ENCODE assay signal across 27 cellular contexts in the genomic region with DNA sequence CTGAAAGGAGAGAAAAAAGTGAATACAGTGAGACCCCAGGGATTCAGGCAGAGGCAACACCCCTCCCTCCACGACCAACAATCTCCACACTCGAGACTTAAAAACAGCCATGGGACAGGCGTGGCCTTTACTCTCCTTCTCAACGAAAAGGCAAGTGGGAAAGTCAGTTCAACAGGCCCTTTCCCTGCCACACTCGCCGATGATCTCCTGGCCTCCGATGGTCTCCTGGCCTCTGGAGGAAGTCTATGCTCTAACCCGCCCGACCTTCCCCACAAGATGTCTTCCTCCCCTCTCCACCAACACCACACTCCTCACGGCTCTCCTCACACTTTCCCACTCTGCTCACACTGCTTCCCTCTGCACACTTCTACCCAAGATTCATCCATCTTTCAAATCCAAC. TPM values are rescaled to one million over a fixed set of nuclear protein-coding genes. Genes with fewer than 3 reads are reported as not detected.
DNase-seq lines count a peak whose midpoint lies in the region; ATAC-seq, FAIRE-seq and TF ChIP-seq lines count a peak whose summit lies in the region.
"Had no signal": no experiment of that assay in that cellular context is flagged by ENCODE, and none has a peak within 500 bp of the region (broad histone marks: within the 10 kb centered on the region; RNA-seq: fewer than 3 reads in every experiment).

No MANE protein-coding gene starts in this region.

- peaks cover 15% of the 10 kb centered on the region for H3K79me2 ChIP-seq in endothelial cell of umbilical vein (ENCODE audit: control insufficient read depth, insufficient read depth, low read length)

- peaks cover 10% of the 10 kb centered on the region for H3K4me1 ChIP-seq in endothelial cell of umbilical vein (ENCODE audit: control insufficient read depth, extremely low read depth, insufficient read depth, low read length)
- H3K4me1 ChIP-seq in gastrocnemius medialis: peaks cover 0 to 18% of the 10 kb centered on the region in 2 donors
- H3K4me1 ChIP-seq in CD8-positive, alpha-beta T cell (ENCODE audit: insufficient read depth, low read length): peaks cover 5% of the 10 kb centered on the region
- H3K4me1 ChIP-seq: prostate gland, sigmoid colon had no signal

- peak overlapping the region; percentile 27 for H3K4me2 ChIP-seq in endothelial cell of umbilical vein (ENCODE audit: insufficient read depth, low read length)

- in situ Hi-C loops in gastrocnemius medialis (cut with MboI; ENCODE audit: low sequenced_read_pairs in 4 of 4): loop anchor here in 2 of 4 donors (25.0 kb wide), 1 partner anchor 212 kb away; a partner anchor contains a TSS

- no peak for ATAC-seq in activated CD8-positive, alpha-beta T cell treated with anti-CD3 and anti-CD28 coated beads for 36 hours
- no peak for ATAC-seq in activated CD8-positive, alpha-beta T cell treated with anti-CD3 and anti-CD28 coated beads, Interleukin-2, amount 10 ng/mL, durations not matched to agents 7 days and 5 days
- no peak for ATAC-seq in gastrocnemius medialis
- ATAC-seq in CD8-positive, alpha-beta T cell: no peak
- ATAC-seq in HG03095 (IDR thresholded peaks at IDR 0.05; ENCODE audit: unreplicated experiment): no peak

- H4K20me1 ChIP-seq in endothelial cell of umbilical vein (replicated peaks; ENCODE audit: control insufficient read depth, extremely low read depth, insufficient read depth, low read length): no peaks in the 10 kb centered on the region

- CTCF ChIA-PET in activated CD8-positive, alpha-beta T cell treated with anti-CD3 and anti-CD28 coated beads for 36 hours (lab: Charles Lee): interaction anchor here (0.7 kb wide), 1 partner anchor 284 kb away, joined by 3 read pairs; no protein-coding TSS in a partner anchor
- CTCF ChIA-PET in activated CD8-positive, alpha-beta T cell treated with anti-CD3 and anti-CD28 coated beads, Interleukin-2, amount 10 ng/mL, durations not matched to agents 7 days and 5 days (lab: Charles Lee): interaction anchor here (1.0 to 2.3 kb wide), 3 partner anchors 8 to 265 kb away, joined by 5 to 11 read pairs (median 6); no protein-coding TSS in a partner anchor
- CTCF ChIA-PET in endothelial cell of umbilical vein (lab: Charles Lee): no interaction called here
- CTCF ChIA-PET in CD8-positive, alpha-beta T cell (lab: Charles Lee): interaction anchor here (1.1 kb wide), 1 partner anchor 441 kb away, joined by 4 read pairs; no protein-coding TSS in a partner anchor

- TF ChIP-seq POLR2A in endothelial cell of umbilical vein (IDR thresholded peaks at IDR 0.05; ENCODE audit: low read depth, low read length): no peak
- no peak for TF ChIP-seq POLR2A in gastrocnemius medialis (IDR thresholded peaks at IDR 0.05)

- DNase-seq in activated CD8-positive, alpha-beta T cell treated with anti-CD3 and anti-CD28 coated beads for 36 hours: no peak
- DNase-seq in activated CD8-positive, alpha-beta T cell treated with anti-CD3 and anti-CD28 coated beads, Interleukin-2, amount 10 ng/mL, durations not matched to agents 7 days and 5 days: no peak
- DNase-seq in HFFc6: no peak
- DNase-seq in endothelial cell of umbilical vein (ENCODE audit: low read depth, low spot score): peak; percentile 9
- DNase-seq in gastrocnemius medialis: no peak
- DNase-seq in CD8-positive, alpha-beta T cell: no peak
- no peak for DNase-seq in H4 (ENCODE audit: low spot score)
- DNase-seq: activated CD4-positive, alpha-beta T cell treated with anti-CD3 and anti-CD28 coated beads for 4 hours; aorta; Calu3; DMS79; effector CD8-positive, alpha-beta T cell; NCI-H1092 treated with DMSO at 0.1 percent for 48 hours; NCI-H510A; SHP77 treated with DMSO at 0.1 percent for 48 hours; sigmoid colon; stimulated activated CD4-positive, alpha-beta T cell treated with anti-CD3 and anti-CD28 coated beads, Interleukin-15, amount 100 ng/mL, for 24 hours; stimulated activated CD4-positive, alpha-beta T cell treated with anti-CD3 and anti-CD28 coated beads, Interleukin-4, amount 100 ng/mL, for 4 hours; T-helper 9 cell had no signal

- POLR2A ChIA-PET in activated CD8-positive, alpha-beta T cell treated with anti-CD3 and anti-CD28 coated beads for 36 hours (lab: Charles Lee): interaction anchor here (1.9 kb wide), 1 partner anchor 12 kb away, joined by 7 read pairs; no protein-coding TSS in a partner anchor
- POLR2A ChIA-PET in activated CD8-positive, alpha-beta T cell treated with anti-CD3 and anti-CD28 coated beads, Interleukin-2, amount 10 ng/mL, durations not matched to agents 7 days and 5 days (lab: Charles Lee): no interaction called here
- POLR2A ChIA-PET in endothelial cell of umbilical vein (lab: Charles Lee): no interaction called here
- POLR2A ChIA-PET in CD8-positive, alpha-beta T cell (lab: Charles Lee): no interaction called here

- no peak overlapping the region for H3K9ac ChIP-seq in endothelial cell of umbilical vein (replicated peaks; ENCODE audit: extremely low read depth, insufficient read depth, low read length)

- H2AFZ ChIP-seq in endothelial cell of umbilical vein (ENCODE audit: low read depth, low read length): peak overlapping the region; percentile 61

- no peaks in the 10 kb centered on the region for H3K27me3 Mint-ChIP-seq in activated CD8-positive, alpha-beta T cell treated with anti-CD3 and anti-CD28 coated beads for 36 hours
- no peaks in the 10 kb centered on the region for H3K27me3 Mint-ChIP-seq in activated CD8-positive, alpha-beta T cell treated with anti-CD3 and anti-CD28 coated beads, Interleukin-2, amount 10 ng/mL, durations not matched to agents 7 days and 5 days (ENCODE audit: low read depth)
- no peaks in the 10 kb centered on the region for H3K27me3 Mint-ChIP-seq in HFFc6 (ENCODE audit: insufficient read depth)
- H3K27me3 Mint-ChIP-seq in CD8-positive, alpha-beta T cell (ENCODE audit: low read depth): no peaks in the 10 kb centered on the region
- H3K27me3 Mint-ChIP-seq: activated naive CD8-positive, alpha-beta T cell had no signal

- peaks cover 18% of the 10 kb centered on the region for H3K4me1 Mint-ChIP-seq in activated CD8-positive, alpha-beta T cell treated with anti-CD3 and anti-CD28 coated beads for 36 hours (ENCODE audit: low read depth)
- H3K4me1 Mint-ChIP-seq in activated CD8-positive, alpha-beta T cell treated with anti-CD3 and anti-CD28 coated beads, Interleukin-2, amount 10 ng/mL, durations not matched to agents 7 days and 5 days (ENCODE audit: low read depth): peaks cover 19% of the 10 kb centered on the region
- H3K4me1 Mint-ChIP-seq in HFFc6 (ENCODE audit: low read depth): peaks cover 22% of the 10 kb centered on the region
- H3K4me1 Mint-ChIP-seq in CD8-positive, alpha-beta T cell (ENCODE audit: low read depth): peaks cover 5% of the 10 kb centered on the region

- dilution Hi-C loops in endothelial cell of umbilical vein (cut with MboI; ENCODE audit: extremely low pct_ligation_motif_present, low sequenced_read_pairs): no loop called here

- H3K27ac ChIP-seq in endothelial cell of umbilical vein (ENCODE audit: insufficient read depth, low read depth, low read length) (peak overlapping the region; percentile 12), gastrocnemius medialis (peak overlapping the region in 3 of 4 donors; percentile 12 to 21 (median 20))
- no peak overlapping the region for H3K27ac ChIP-seq in CD8-positive, alpha-beta T cell (ENCODE audit: low read depth, low read length)
- H3K27ac ChIP-seq: coronary artery, neutrophil, prostate gland, sigmoid colon had no signal

- H3K4me3 ChIP-seq in endothelial cell of umbilical vein (replicated peaks in 1 of 3; ENCODE audit: insufficient read depth in 1 of 3, low read depth in 1 of 3, low read length in 3 of 3) (no peak overlapping the region), gastrocnemius medialis (no peak overlapping the region)
- H3K4me3 ChIP-seq in CD8-positive, alpha-beta T cell (ENCODE audit: low read depth, low read length): no peak overlapping the region
- H3K4me3 ChIP-seq: coronary artery, prostate gland, sigmoid colon had no signal

- H3K27me3 ChIP-seq in endothelial cell of umbilical vein (ENCODE audit: control insufficient read depth in 2 of 2, insufficient read depth in 2 of 2, low read length in 2 of 2) (no peaks in the 10 kb centered on the region), gastrocnemius medialis (no peaks in the 10 kb centered on the region)
- no peaks in the 10 kb centered on the region for H3K27me3 ChIP-seq in CD8-positive, alpha-beta T cell (ENCODE audit: insufficient read depth, low read length)
- H3K27me3 ChIP-seq: neutrophil, sigmoid colon had no signal

- no peak for TF ChIP-seq CTCF in activated CD8-positive, alpha-beta T cell treated with anti-CD3 and anti-CD28 coated beads for 36 hours (IDR thresholded peaks at IDR 0.05)
- no peak for TF ChIP-seq CTCF in HFFc6 (IDR thresholded peaks at IDR 0.05)
- no peak for TF ChIP-seq CTCF in endothelial cell of umbilical vein (IDR thresholded peaks at IDR 0.05; ENCODE audit: extremely low read depth in 1 of 2, insufficient read depth in 1 of 2, low read depth in 1 of 2, low read length in 2 of 2)
- TF ChIP-seq CTCF in gastrocnemius medialis (IDR thresholded peaks at IDR 0.05 in 4 of 5, conservative IDR thresholded peaks at IDR 0.05 in 1 of 5): no peak
- no peak for TF ChIP-seq CTCF in CD8-positive, alpha-beta T cell (IDR thresholded peaks at IDR 0.05)

- H3K36me3 Mint-ChIP-seq in activated CD8-positive, alpha-beta T cell treated with anti-CD3 and anti-CD28 coated beads for 36 hours (ENCODE audit: low read depth): peaks cover 48% of the 10 kb centered on the region
- H3K36me3 Mint-ChIP-seq in activated CD8-positive, alpha-beta T cell treated with anti-CD3 and anti-CD28 coated beads, Interleukin-2, amount 10 ng/mL, durations not matched to agents 7 days and 5 days (ENCODE audit: low read depth): peaks cover 68% of the 10 kb centered on the region
- peaks cover 43% of the 10 kb centered on the region for H3K36me3 Mint-ChIP-seq in HFFc6 (ENCODE audit: low read depth)
- H3K36me3 Mint-ChIP-seq in CD8-positive, alpha-beta T cell: peaks cover 61% of the 10 kb centered on the region

- H3K4me3 Mint-ChIP-seq in activated CD8-positive, alpha-beta T cell treated with anti-CD3 and anti-CD28 coated beads for 36 hours: no peak overlapping the region
- no peak overlapping the region for H3K4me3 Mint-ChIP-seq in activated CD8-positive, alpha-beta T cell treated with anti-CD3 and anti-CD28 coated beads, Interleukin-2, amount 10 ng/mL, durations not matched to agents 7 days and 5 days
- no peak overlapping the region for H3K4me3 Mint-ChIP-seq in HFFc6
- no peak overlapping the region for H3K4me3 Mint-ChIP-seq in CD8-positive, alpha-beta T cell
- H3K4me3 Mint-ChIP-seq: activated naive CD8-positive, alpha-beta T cell; activated T-helper 1 cell treated with anti-CD3 and anti-CD28 coated beads, Interleukin-12 subunit alpha, Interleukin-12 subunit beta, Interleukin-2, Interleukin-4 antibody, amounts not matched to agents 30 ng/mL and 10 ng/mL and 1 ng/mL, durations not matched to agents 14 hours and 24 hours and 36 hours; CD14-positive monocyte had no signal

- no peak for FAIRE-seq in endothelial cell of umbilical vein (lab: Jason Lieb, UNC)
- FAIRE-seq: islet of Langerhans had no signal

- H3K9me1 ChIP-seq in endothelial cell of umbilical vein (replicated peaks; ENCODE audit: control insufficient read depth, extremely low read depth, insufficient read depth, low read length): no peaks in the 10 kb centered on the region

- no peaks in the 10 kb centered on the region for H3K9me3 ChIP-seq in endothelial cell of umbilical vein (replicated peaks; ENCODE audit: control insufficient read depth, insufficient read depth, low read length)
- H3K9me3 ChIP-seq in gastrocnemius medialis: no peaks in the 10 kb centered on the region
- H3K9me3 ChIP-seq in CD8-positive, alpha-beta T cell (ENCODE audit: low read length): no peaks in the 10 kb centered on the region
- H3K9me3 ChIP-seq: neutrophil, prostate gland, sigmoid colon had no signal

- no TSS peak for BruUV-seq in endothelial cell of umbilical vein (replicated peaks; lab: Mats Ljungman, UMichigan)

- intact Hi-C loops in activated CD8-positive, alpha-beta T cell treated with anti-CD3 and anti-CD28 coated beads for 36 hours (cut with micrococcal nuclease): no loop called here
- intact Hi-C loops in endothelial cell of umbilical vein (cut with micrococcal nuclease): loop anchor here (1.0 to 10.0 kb wide), 3 partner anchors 441 to 791 kb away; no protein-coding TSS in a partner anchor
- intact Hi-C loops in gastrocnemius medialis (cut with DNase I; ENCODE audit: low total_unique reads): no loop called here
- intact Hi-C loops in CD8-positive, alpha-beta T cell (cut with DNase I, micrococcal nuclease): loop anchor here (1.0 to 10.0 kb wide), 4 partner anchors 441 to 961 kb away; no protein-coding TSS in a partner anchor

- H3K36me3 ChIP-seq in endothelial cell of umbilical vein (ENCODE audit: control insufficient read depth in 2 of 2, extremely low read depth in 1 of 2, insufficient read depth in 2 of 2, low read length in 2 of 2) (peaks cover 2 to 13% of the 10 kb centered on the region in 2 experiments), gastrocnemius medialis (peaks cover 0 to 24% of the 10 kb centered on the region in 2 donors)
- peaks cover 4% of the 10 kb centered on the region for H3K36me3 ChIP-seq in CD8-positive, alpha-beta T cell (ENCODE audit: insufficient read depth, low read length)
- H3K36me3 ChIP-seq: prostate gland had no signal

- H3K9me3 Mint-ChIP-seq in activated CD8-positive, alpha-beta T cell treated with anti-CD3 and anti-CD28 coated beads for 36 hours: no peaks in the 10 kb centered on the region
- H3K9me3 Mint-ChIP-seq in activated CD8-positive, alpha-beta T cell treated with anti-CD3 and anti-CD28 coated beads, Interleukin-2, amount 10 ng/mL, durations not matched to agents 7 days and 5 days (ENCODE audit: insufficient read depth): no peaks in the 10 kb centered on the region
- no peaks in the 10 kb centered on the region for H3K9me3 Mint-ChIP-seq in HFFc6
- H3K9me3 Mint-ChIP-seq in CD8-positive, alpha-beta T cell: no peaks in the 10 kb centered on the region
- H3K9me3 Mint-ChIP-seq: activated T-helper 1 cell treated with anti-CD3 and anti-CD28 coated beads, Interleukin-12 subunit alpha, Interleukin-12 subunit beta, Interleukin-2, Interleukin-4 antibody, amounts not matched to agents 30 ng/mL and 10 ng/mL and 1 ng/mL, durations not matched to agents 14 hours and 24 hours and 36 hours; CD14-positive monocyte had no signal

- peak overlapping the region; percentile 32 for H3K27ac Mint-ChIP-seq in activated CD8-positive, alpha-beta T cell treated with anti-CD3 and anti-CD28 coated beads for 36 hours
- H3K27ac Mint-ChIP-seq in activated CD8-positive, alpha-beta T cell treated with anti-CD3 and anti-CD28 coated beads, Interleukin-2, amount 10 ng/mL, durations not matched to agents 7 days and 5 days: no peak overlapping the region
- H3K27ac Mint-ChIP-seq in HFFc6: peak overlapping the region; percentile 54
- H3K27ac Mint-ChIP-seq in CD8-positive, alpha-beta T cell: no peak overlapping the region
- H3K27ac Mint-ChIP-seq: activated naive CD8-positive, alpha-beta T cell; activated T-helper 1 cell treated with anti-CD3 and anti-CD28 coated beads, Interleukin-12 subunit alpha, Interleukin-12 subunit beta, Interleukin-2, Interleukin-4 antibody, amounts not matched to agents 30 ng/mL and 10 ng/mL and 1 ng/mL, durations not matched to agents 14 hours and 24 hours and 36 hours had no signal

RNA-seq across cellular contexts. Expression of a gene that starts 7.6 kb away (rescaled TPM):
- total RNA-seq in activated CD8-positive, alpha-beta T cell treated with anti-CD3 and anti-CD28 coated beads for 36 hours: 100 to 1,000 TPM in 1 of 2 experiments, 10 to 100 TPM in 1; 90.9 to 107 TPM
- total RNA-seq in activated CD8-positive, alpha-beta T cell treated with anti-CD3 and anti-CD28 coated beads, Interleukin-2, amount 10 ng/mL, durations not matched to agents 7 days and 5 days: 10 to 100 TPM; 69.0 to 74.5 TPM
- 10 to 100 TPM; 60.8 to 81.9 (median 74.4) TPM for total RNA-seq in HFFc6 (2021; fragmentation: NEBNext Ultra II Directional; extraction: Animal tissue kit (Norgen Biotek cat#: 25700))
- total RNA-seq in endothelial cell of umbilical vein (66.3 and 75.9 TPM in 2 replicates), gastrocnemius medialis (10 to 100 TPM; 12.9 to 53.5 (median 30.3) TPM)
- 34.9 and 43.2 TPM in 2 replicates for polyA plus RNA-seq in endothelial cell of umbilical vein
- polyA plus RNA-seq in endothelial cell of umbilical vein (2011; cell fraction: cytosol; rRNA removed): 63.4 and 68.1 TPM in 2 replicates
- 36.9 and 43.7 TPM in 2 replicates for polyA plus RNA-seq in endothelial cell of umbilical vein (2011; cell fraction: nucleus; rRNA removed)
- 67.4 and 113 TPM in 2 replicates for polyA plus RNA-seq in endothelial cell of umbilical vein (2012)
- 14.5 and 21.4 TPM in 2 replicates for polyA minus RNA-seq in endothelial cell of umbilical vein
- 39.4 TPM for polyA minus RNA-seq in endothelial cell of umbilical vein (2011; cell fraction: cytosol; rRNA and poly(A)+ RNA removed)
- 18.5 TPM in 2 replicates for polyA minus RNA-seq in endothelial cell of umbilical vein (2011; cell fraction: nucleus; rRNA and poly(A)+ RNA removed)
- total RNA-seq in CD8-positive, alpha-beta T cell: 1 to 10 TPM; 4.7 to 6.8 TPM
- total RNA-seq in H4 (2014; rRNA removed; shearing (Covaris generic)): 204 and 213 TPM in 2 replicates

Comparison
In these comparisons a context has a peak if more than half of its experiments do, and no peak if none do; other contexts are left out.
1. H3K27ac Mint-ChIP-seq: peak in activated CD8-positive, alpha-beta T cell treated with anti-CD3 and anti-CD28 coated beads for 36 hours (single experiment) and HFFc6 (single experiment); none in activated CD8-positive, alpha-beta T cell treated with anti-CD3 and anti-CD28 coated beads, Interleukin-2, amount 10 ng/mL, durations not matched to agents 7 days and 5 days (single experiment) and CD8-positive, alpha-beta T cell (single experiment).
2. intact Hi-C loops: an anchor here in endothelial cell of umbilical vein (1.0 to 10.0 kb wide) and CD8-positive, alpha-beta T cell (1.0 to 10.0 kb wide); none called in activated CD8-positive, alpha-beta T cell treated with anti-CD3 and anti-CD28 coated beads for 36 hours and gastrocnemius medialis.